Comparison of ENCODE assay signal across 8 cellular contexts in genomic region chr6:27728442-27728841, GRCh38.
"Had no signal": no experiment of that assay in that cellular context is flagged by ENCODE, and none has a peak within 500 bp of the region (broad histone marks: within the 10 kb centered on the region; RNA-seq: fewer than 3 reads in every experiment).

No MANE protein-coding gene starts in this region.

- H3K4me3 ChIP-seq: GM12878 had no signal

- DNase-seq: GDM1, GF-D8 had no signal

- ATAC-seq: GM12878 had no signal

- FAIRE-seq: G401.6, GM12878, GM12891, GM12892, GM18507, GM19239 had no signal
